ENCODE assay signal across 1 cellular context in genomic region chr7:128962837-128963236, GRCh38.
TF ChIP-seq lines count a peak whose summit lies in the region.

No MANE protein-coding gene starts in this region.

TF ChIP-seq in GM12878, 131 proteins besides CTCF, POLR2A, EP300 and RAD21 (continued from another document):
- peak; percentile 83 for TF ChIP-seq HSF1 (IDR thresholded peaks at IDR 0.05; ENCODE audit: low read depth, low read length)
- TF ChIP-seq EGR1 (IDR thresholded peaks at IDR 0.05; ENCODE audit: borderline replicate concordance in 1 of 2, low read depth in 2 of 2, low read length in 2 of 2): peak in 1 of 2 experiments; percentile 70; a peak in 1 of 3 replicates
